In genomic region chr19:36401475-36401874, GRCh38 we compare ENCODE assay signal across 17 cellular contexts.
"Had no signal": no experiment of that assay in that cellular context is flagged by ENCODE, and none has a peak within 500 bp of the region (broad histone marks: within the 10 kb centered on the region; RNA-seq: fewer than 3 reads in every experiment).

No MANE protein-coding gene starts in this region.

- H3K4me1 Mint-ChIP-seq: neural crest cell had no signal

- DNase-seq: activated CD4-positive, alpha-beta T cell treated with anti-CD3 and anti-CD28 coated beads for 48 hours; activated CD8-positive, alpha-beta T cell treated with anti-CD3 and anti-CD28 coated beads, Interleukin-2, amount 10 ng/mL, durations not matched to agents 7 days and 5 days; activated naive CD4-positive, alpha-beta T cell; colonic mucosa; effector memory CD4-positive, alpha-beta T cell; kidney; left ventricle myocardium superior; ovary; stimulated activated CD4-positive, alpha-beta T cell treated with anti-CD3 and anti-CD28 coated beads, Interleukin-12 subunit alpha, Interleukin-12 subunit beta, amount 100 ng/mL, for 4 hours; stimulated activated CD4-positive, alpha-beta T cell treated with anti-CD3 and anti-CD28 coated beads, Interleukin-2, amount 100 ng/mL, for 48 hours; stomach; T-helper 9 cell had no signal

- H3K27ac Mint-ChIP-seq: activated CD8-positive, alpha-beta T cell treated with anti-CD3 and anti-CD28 coated beads, Interleukin-2, amount 10 ng/mL, durations not matched to agents 7 days and 5 days; activated T-helper 1 cell treated with anti-CD3 and anti-CD28 coated beads, Interleukin-12 subunit alpha, Interleukin-12 subunit beta, Interleukin-2, Interleukin-4 antibody, amounts not matched to agents 30 ng/mL and 10 ng/mL and 1 ng/mL, durations not matched to agents 14 hours and 24 hours and 36 hours had no signal

- H3K4me3 Mint-ChIP-seq: activated CD8-positive, alpha-beta T cell treated with anti-CD3 and anti-CD28 coated beads, Interleukin-2, amount 10 ng/mL, durations not matched to agents 7 days and 5 days; activated T-helper 1 cell treated with anti-CD3 and anti-CD28 coated beads, Interleukin-12 subunit alpha, Interleukin-12 subunit beta, Interleukin-2, Interleukin-4 antibody, amounts not matched to agents 30 ng/mL and 10 ng/mL and 1 ng/mL, durations not matched to agents 14 hours and 24 hours and 36 hours; neural crest cell had no signal

- H3K9me3 ChIP-seq: colonic mucosa had no signal

- H3K36me3 ChIP-seq: ovary had no signal

- ATAC-seq: activated CD8-positive, alpha-beta T cell treated with anti-CD3 and anti-CD28 coated beads, Interleukin-2, amount 10 ng/mL, durations not matched to agents 7 days and 5 days; gastroesophageal sphincter; left ventricle myocardium superior had no signal

- H3K27me3 ChIP-seq: colonic mucosa, gastroesophageal sphincter, hepatocyte, ovary, stomach had no signal

- H3K4me3 ChIP-seq: colonic mucosa, gastroesophageal sphincter, hepatocyte, ovary, stomach, thoracic aorta had no signal
